17 cellular contexts compared by ENCODE assay signal in the genomic region with DNA sequence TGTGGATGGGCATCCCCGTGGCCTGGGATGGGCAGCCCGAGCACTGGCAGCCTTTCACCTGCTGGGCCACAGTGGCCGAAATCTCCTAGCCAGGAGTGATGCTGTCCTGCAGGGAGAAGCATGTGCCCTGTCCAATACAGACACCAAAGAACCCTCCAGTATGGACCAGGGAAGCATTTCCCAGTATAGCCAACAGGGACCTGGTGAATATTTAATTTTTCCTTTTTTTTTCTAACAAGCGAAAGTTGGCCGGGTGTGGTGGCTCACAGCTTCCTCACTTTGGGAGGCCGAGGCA. TPM values are rescaled to one million over a fixed set of nuclear protein-coding genes. Genes with fewer than 3 reads are reported as not detected.
A peak's percentile ranks its signal among the peaks of the same experiment; 100 is the strongest.
DNase-seq lines count a peak whose midpoint lies in the region; ATAC-seq and TF ChIP-seq lines count a peak whose summit lies in the region.
"Had no signal": no experiment of that assay in that cellular context is flagged by ENCODE, and none has a peak within 500 bp of the region (broad histone marks: within the 10 kb centered on the region; RNA-seq: fewer than 3 reads in every experiment).

No MANE protein-coding gene starts in this region.

- in situ Hi-C loops in Panc1 (cut with HindIII; ENCODE audit: low pct_unique_long_range_greater_than_20kb, low sequenced_read_pairs): no loop called here

- no peaks in the 10 kb centered on the region for H3K9me2 ChIP-seq in SK-N-SH

- no peak overlapping the region for H2AFZ ChIP-seq in SK-N-SH (ENCODE audit: low read depth)

- H3F3A ChIP-seq in SK-N-SH (replicated peaks; ENCODE audit: insufficient read depth): no peaks in the 10 kb centered on the region

- H3K27me3 ChIP-seq in SK-N-SH (ENCODE audit: insufficient read depth) (no peaks in the 10 kb centered on the region), Panc1 (ENCODE audit: control insufficient read depth, insufficient read depth, low read length) (no peaks in the 10 kb centered on the region), upper lobe of right lung (no peaks in the 10 kb centered on the region), tibial nerve (no peaks in the 10 kb centered on the region)
- H3K27me3 ChIP-seq: BLaER1 treated with 17β-estradiol and CSF1 and Interleukin-3, amounts not matched to agents 10 nM and 100 nM; tibial artery had no signal

- TF ChIP-seq EP300 in SK-N-SH (IDR thresholded peaks at IDR 0.05; ENCODE audit: borderline replicate concordance in 1 of 2, low read depth in 1 of 2, low read length in 1 of 2) (no peak), tibial nerve (IDR thresholded peaks at IDR 0.05) (no peak)

- no peak for TF ChIP-seq CTCF in SK-N-SH (IDR thresholded peaks at IDR 0.05)
- peak; percentile 66 for TF ChIP-seq CTCF in Panc1 (IDR thresholded peaks at IDR 0.05)
- TF ChIP-seq CTCF in upper lobe of right lung (IDR thresholded peaks at IDR 0.05): no peak
- TF ChIP-seq CTCF in tibial nerve (IDR thresholded peaks at IDR 0.05): no peak

- H3K36me3 ChIP-seq in SK-N-SH (replicated peaks in 1 of 2; ENCODE audit: control insufficient read depth in 1 of 2, insufficient read depth in 2 of 2, low read length in 1 of 2): peaks cover 42 to 76% of the 10 kb centered on the region in 2 experiments
- peaks cover 12% of the 10 kb centered on the region; the same call in 1 of the 2 replicates for H3K36me3 ChIP-seq in Panc1 (ENCODE audit: control insufficient read depth, insufficient read depth, low read length)
- peaks cover 73% of the 10 kb centered on the region for H3K36me3 ChIP-seq in upper lobe of right lung
- peaks cover 3 to 94% (median 16%) of the 10 kb centered on the region in 3 donors for H3K36me3 ChIP-seq in tibial nerve

- intact Hi-C loops in Panc1 (cut with micrococcal nuclease; ENCODE audit: unreplicated experiment): loop anchor here (2.0 kb wide), 1 partner anchor 28 kb away; no protein-coding TSS in a partner anchor
- intact Hi-C loops in upper lobe of right lung (cut with DNase I): no loop called here

- H3K27ac ChIP-seq in SK-N-SH (ENCODE audit: low read depth in 2 of 2, low read length in 1 of 2): no peak overlapping the region
- no peak overlapping the region for H3K27ac ChIP-seq in Panc1 (ENCODE audit: low read length)
- no peak overlapping the region for H3K27ac ChIP-seq in upper lobe of right lung
- H3K27ac ChIP-seq in tibial nerve: no peak overlapping the region
- H3K27ac ChIP-seq: BLaER1 treated with 17β-estradiol and CSF1 and Interleukin-3, amounts not matched to agents 10 nM and 100 nM; prostate gland; SK-N-MC; tibial artery had no signal

- POLR2A ChIA-PET in SK-N-SH (lab: Yijun Ruan, JAX): no interaction called here
- POLR2A ChIA-PET in Panc1 (lab: Charles Lee): no interaction called here

- no peak for TF ChIP-seq POLR2A in tibial nerve (IDR thresholded peaks at IDR 0.05)

- peak; percentile 62 for ATAC-seq in SK-N-SH treated with all-trans-retinoic acid at 6 μM for 48 hours
- peak; percentile 77 for ATAC-seq in Panc1
- ATAC-seq in upper lobe of right lung: peak; percentile 3
- ATAC-seq: stimulated activated memory B cell treated with anti-CD40 and anti-IgM and Interleukin-4, amounts not matched to agents 10 μg/mL and 1 μg/mL and 100 μg/mL, for 72 hours had no signal

- no TSS peak for BruUV-seq in Panc1 (replicated peaks; lab: Mats Ljungman, UMichigan)

- peaks cover 4% of the 10 kb centered on the region; the same call in 1 of the 2 replicates for H3K79me2 ChIP-seq in SK-N-SH (ENCODE audit: insufficient read depth)

- peaks cover under 1 to 1% of the 10 kb centered on the region in 2 experiments; a peak in 1 of 4 replicates for H3K4me1 ChIP-seq in SK-N-SH (ENCODE audit: control insufficient read depth in 1 of 2, insufficient read depth in 2 of 2, low read depth in 1 of 2, low read length in 1 of 2)
- H3K4me1 ChIP-seq in Panc1 (ENCODE audit: control insufficient read depth, insufficient read depth, low read length): no peaks in the 10 kb centered on the region; the same call in 1 of the 2 replicates
- peaks cover 1% of the 10 kb centered on the region for H3K4me1 ChIP-seq in upper lobe of right lung
- H3K4me1 ChIP-seq in tibial nerve: peaks cover 0 to 10% (median 0%) of the 10 kb centered on the region in 4 donors
- H3K4me1 ChIP-seq: prostate gland had no signal

- H4K20me1 ChIP-seq in SK-N-SH (ENCODE audit: insufficient read depth): peaks cover 3% of the 10 kb centered on the region; the same call in 1 of the 2 replicates

- no peak overlapping the region for H3K9ac ChIP-seq in SK-N-SH
- H3K9ac ChIP-seq: BLaER1 treated with 17β-estradiol and CSF1 and Interleukin-3, amounts not matched to agents 10 nM and 100 nM had no signal

- CTCF ChIA-PET in SK-N-SH (lab: Yijun Ruan, JAX) (interaction anchor here (0.9 to 50.3 kb wide), 12 partner anchors 4 to 482 kb away, joined by 3 to 1901 read pairs (median 8); a partner anchor contains a TSS), Panc1 (lab: Charles Lee) (interaction anchor here (1.4 to 2.0 kb wide), 2 partner anchors 27 to 61 kb away, joined by 8 to 10 read pairs; no protein-coding TSS in a partner anchor)

- 39% methylated on average over 6 of the region's 6 CpGs for WGBS in SK-N-SH (ENCODE audit: low lambda C conversion rate)
- 56 to 61% methylated on average over 5 to 6 of the region's 6 CpGs for WGBS in tibial nerve, 2 donors

- TF ChIP-seq RAD21 in SK-N-SH (IDR thresholded peaks at IDR 0.05; ENCODE audit: low read length): no peak

- H3K4me2 ChIP-seq in SK-N-SH: no peak overlapping the region
- H3K4me2 ChIP-seq: BLaER1 treated with 17β-estradiol and CSF1 and Interleukin-3, amounts not matched to agents 10 nM and 100 nM had no signal

- DNase-seq in SK-N-SH: no peak
- DNase-seq in Panc1 (ENCODE audit: low read depth, low spot score): no peak
- peak; percentile 46 for DNase-seq in islet precursor cell
- no peak for DNase-seq in upper lobe of right lung
- no peak for DNase-seq in NCI-H510A (lab: John Stamatoyannopoulos, UW)
- DNase-seq in tibial nerve (ENCODE audit: low spot score in 2 of 2): no peak
- no peak for DNase-seq in NCI-H524 treated with DMSO at 0.1 percent for 48 hours (lab: John Stamatoyannopoulos, UW)
- DNase-seq: 8988T; effector memory CD4-positive, alpha-beta T cell had no signal

- no peaks in the 10 kb centered on the region for H3K9me3 ChIP-seq in SK-N-SH
- no peaks in the 10 kb centered on the region for H3K9me3 ChIP-seq in Panc1 (ENCODE audit: control insufficient read depth, insufficient read depth, low read depth, low read length)
- H3K9me3 ChIP-seq in upper lobe of right lung: no peaks in the 10 kb centered on the region
- H3K9me3 ChIP-seq in tibial nerve: no peaks in the 10 kb centered on the region
- H3K9me3 ChIP-seq: BLaER1 treated with 17β-estradiol and CSF1 and Interleukin-3, amounts not matched to agents 10 nM and 100 nM; prostate gland; tibial artery had no signal

- H3K4me3 ChIP-seq in SK-N-SH (ENCODE audit: low read depth in 2 of 2, low read length in 1 of 2) (no peak overlapping the region; a peak in 1 of 4 replicates), Panc1 (ENCODE audit: low read depth in 2 of 2, low read length in 2 of 2) (no peak overlapping the region), upper lobe of right lung (no peak overlapping the region), tibial nerve (no peak overlapping the region)
- H3K4me3 ChIP-seq: BLaER1 treated with 17β-estradiol and CSF1 and Interleukin-3, amounts not matched to agents 10 nM and 100 nM; prostate gland; SK-N-MC; tibial artery had no signal

TF ChIP-seq in SK-N-SH treated with all-trans-retinoic acid at 6 μM for 48 hours, 23 proteins besides CTCF, POLR2A, EP300 and RAD21:
- TF ChIP-seq ZNF565 (CRISPR knock-in tag; conservative IDR thresholded peaks at IDR 0.05; ENCODE audit: low read depth) (no peak), ESRRG (CRISPR knock-in tag; IDR thresholded peaks at IDR 0.05) (no peak)
TF ChIP-seq in SK-N-SH treated with all-trans-retinoic acid at 6 μM for 48 hours: peak in this region for 0.

TF ChIP-seq in SK-N-SH, 30 proteins besides CTCF, POLR2A, EP300 and RAD21 (continues in another document):
- TF ChIP-seq, protein P1, sequence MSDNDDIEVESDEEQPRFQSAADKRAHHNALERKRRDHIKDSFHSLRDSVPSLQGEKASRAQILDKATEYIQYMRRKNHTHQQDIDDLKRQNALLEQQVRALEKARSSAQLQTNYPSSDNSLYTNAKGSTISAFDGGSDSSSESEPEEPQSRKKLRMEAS (IDR thresholded peaks at IDR 0.05; ENCODE audit: low read depth): no peak
- TF ChIP-seq YY1 (IDR thresholded peaks at IDR 0.05; ENCODE audit: low read depth) (no peak), MEF2A (IDR thresholded peaks at IDR 0.05; ENCODE audit: borderline replicate concordance, low read depth) (no peak)

RNA-seq across cellular contexts. Expression of a gene that starts 11.0 kb away (rescaled TPM):
- polyA plus RNA-seq in SK-N-SH (2012; rRNA removed): 80.4 and 82.0 TPM in 2 replicates
- polyA plus RNA-seq in SK-N-SH (2012; cell fraction: cytosol; rRNA removed): 32.4 and 59.8 TPM in 2 replicates
- 120 and 129 TPM in 2 replicates for polyA plus RNA-seq in SK-N-SH (2012; cell fraction: nucleus; rRNA removed)
- 114 TPM for total RNA-seq in Panc1 (2021; ENCODE audit: unreplicated experiment)
- polyA plus RNA-seq in Panc1 (2012; ENCODE audit: insufficient read length): 176 TPM
- 59.8 TPM for total RNA-seq in upper lobe of right lung
- 100 to 1,000 TPM in 1 of 4 donors, 10 to 100 TPM in 3; 50.2 to 102 (median 74.0) TPM for total RNA-seq in tibial nerve

RNA-seq across cellular contexts. Expression of a gene that starts 37.3 kb away (rescaled TPM):
- 1.5 and 3.4 TPM in 2 replicates for polyA plus RNA-seq in SK-N-SH (2012; rRNA removed)
- polyA plus RNA-seq in SK-N-SH (2012; cell fraction: cytosol; rRNA removed): 1.8 and 5.2 TPM in 2 replicates
- 8.1 and 19.1 TPM in 2 replicates for polyA plus RNA-seq in SK-N-SH (2012; cell fraction: nucleus; rRNA removed)
- total RNA-seq in Panc1 (2021; ENCODE audit: unreplicated experiment) (0.77 TPM), upper lobe of right lung (0.26 TPM), tibial nerve (1 to 10 TPM in 2 of 4 donors, under 1 TPM in 2; 0.78 to 6.6 (median 2.6) TPM)
- 0.73 TPM for polyA plus RNA-seq in Panc1 (2012; ENCODE audit: insufficient read length)
- total RNA-seq: Daoy, HT-29 had no signal

RNA-seq across cellular contexts. Expression of a gene that starts 55.1 kb away (rescaled TPM):
- polyA plus RNA-seq in SK-N-SH (2012; rRNA removed): 29.1 and 33.0 TPM in 2 replicates
- 23.7 and 24.9 TPM in 2 replicates for polyA plus RNA-seq in SK-N-SH (2012; cell fraction: cytosol; rRNA removed)
- polyA plus RNA-seq in SK-N-SH (2012; cell fraction: nucleus; rRNA removed): 72.3 and 94.0 TPM in 2 replicates
- total RNA-seq in Panc1 (2021; ENCODE audit: unreplicated experiment) (54.1 TPM), upper lobe of right lung (28.3 TPM), tibial nerve (10 to 100 TPM; 25.1 to 89.4 (median 51.0) TPM)
- polyA plus RNA-seq in Panc1 (2012; ENCODE audit: insufficient read length): 29.8 TPM

RNA-seq across cellular contexts. Expression of a gene that starts 56.9 kb away (rescaled TPM):
- polyA plus RNA-seq in SK-N-SH (2012; rRNA removed): 24.0 and 29.1 TPM in 2 replicates
- polyA plus RNA-seq in SK-N-SH (2012; cell fraction: cytosol; rRNA removed): 20.5 and 25.9 TPM in 2 replicates
- polyA plus RNA-seq in SK-N-SH (2012; cell fraction: nucleus; rRNA removed): 31.2 and 40.6 TPM in 2 replicates
- total RNA-seq in Panc1 (2021; ENCODE audit: unreplicated experiment): 70.8 TPM
- polyA plus RNA-seq in Panc1 (2012; ENCODE audit: insufficient read length): 67.0 TPM
- total RNA-seq in upper lobe of right lung: 8.9 TPM
- total RNA-seq in tibial nerve: 10 to 100 TPM; 32.4 to 64.2 (median 38.3) TPM

Comparison
In these comparisons a context has a peak if more than half of its experiments do, and no peak if none do; other contexts are left out.
1. ATAC-seq: peak in every context shown above with its lines; median percentile 77 in Panc1; 62 in SK-N-SH treated with all-trans-retinoic acid at 6 μM for 48 hours; 3 in upper lobe of right lung.